In genomic region chr17:78241277-78242023, GRCh38 we compare ENCODE assay signal across 9 cellular contexts. TPM values are rescaled to one million over a fixed set of nuclear protein-coding genes. Genes with fewer than 3 reads are reported as not detected.
DNase-seq lines count a peak whose midpoint lies in the region; ATAC-seq, FAIRE-seq and TF ChIP-seq lines count a peak whose summit lies in the region.
"Had no signal": no experiment of that assay in that cellular context is flagged by ENCODE, and none has a peak within 500 bp of the region (broad histone marks: within the 10 kb centered on the region; RNA-seq: fewer than 3 reads in every experiment).

No MANE protein-coding gene starts in this region.

- H2AFZ ChIP-seq in endothelial cell of umbilical vein (ENCODE audit: low read depth, low read length): no peak overlapping the region

- no peaks in the 10 kb centered on the region for H3K9me1 ChIP-seq in endothelial cell of umbilical vein (replicated peaks; ENCODE audit: control insufficient read depth, extremely low read depth, insufficient read depth, low read length)

- no peak overlapping the region for H3K9ac ChIP-seq in endothelial cell of umbilical vein (replicated peaks; ENCODE audit: extremely low read depth, insufficient read depth, low read length)

- no peaks in the 10 kb centered on the region for H4K20me1 ChIP-seq in endothelial cell of umbilical vein (replicated peaks; ENCODE audit: control insufficient read depth, extremely low read depth, insufficient read depth, low read length)

- no peak for FAIRE-seq in endothelial cell of umbilical vein (lab: Jason Lieb, UNC)

- H3K4me3 ChIP-seq in endothelial cell of umbilical vein (replicated peaks in 1 of 3; ENCODE audit: insufficient read depth in 1 of 3, low read depth in 1 of 3, low read length in 3 of 3): no peak overlapping the region

- no peak for TF ChIP-seq POLR2A in endothelial cell of umbilical vein (IDR thresholded peaks at IDR 0.05; ENCODE audit: low read depth, low read length)

- no peak overlapping the region for H3K4me2 ChIP-seq in endothelial cell of umbilical vein (ENCODE audit: insufficient read depth, low read length)

- DNase-seq in NCI-H2029 (lab: John Stamatoyannopoulos, UW) (peak; percentile 27), NCI-H2029 treated with DMSO at 0.1 percent for 48 hours (lab: John Stamatoyannopoulos, UW) (no peak), NCI-H526 treated with DMSO at 0.1 percent for 48 hours (lab: John Stamatoyannopoulos, UW) (peak; percentile 24), endothelial cell of umbilical vein (ENCODE audit: low read depth, low spot score) (peak; percentile 19), posterior cingulate gyrus (peak in 8 of 10 donors; percentile 69 to 97 (median 79)), cerebellum (ENCODE audit: low spot score) (no peak)
- DNase-seq: stimulated activated CD4-positive, alpha-beta T cell treated with anti-CD3 and anti-CD28 coated beads, Interleukin-2, amount 100 ng/mL, for 24 hours had no signal

- no peaks in the 10 kb centered on the region for H3K27me3 ChIP-seq in endothelial cell of umbilical vein (ENCODE audit: control insufficient read depth in 2 of 2, insufficient read depth in 2 of 2, low read length in 2 of 2)

- no peak overlapping the region for H3K27ac ChIP-seq in endothelial cell of umbilical vein (ENCODE audit: insufficient read depth, low read depth, low read length)

- POLR2A ChIA-PET in endothelial cell of umbilical vein (lab: Charles Lee): no interaction called here

- intact Hi-C loops in endothelial cell of umbilical vein (cut with micrococcal nuclease) (no loop called here), posterior cingulate gyrus (cut with DNase I) (no loop called here)

- dilution Hi-C loops in endothelial cell of umbilical vein (cut with MboI; ENCODE audit: extremely low pct_ligation_motif_present, low sequenced_read_pairs): no loop called here

- no peak for TF ChIP-seq CTCF in endothelial cell of umbilical vein (IDR thresholded peaks at IDR 0.05; ENCODE audit: extremely low read depth in 1 of 2, insufficient read depth in 1 of 2, low read depth in 1 of 2, low read length in 2 of 2)

- no peaks in the 10 kb centered on the region for H3K4me1 ChIP-seq in endothelial cell of umbilical vein (ENCODE audit: control insufficient read depth, extremely low read depth, insufficient read depth, low read length)

- H3K9me3 ChIP-seq in endothelial cell of umbilical vein (replicated peaks; ENCODE audit: control insufficient read depth, insufficient read depth, low read length): no peaks in the 10 kb centered on the region

- no peak for ATAC-seq in GM21576 (IDR thresholded peaks at IDR 0.05; ENCODE audit: unreplicated experiment)
- ATAC-seq in GM18520 (IDR thresholded peaks at IDR 0.05; ENCODE audit: unreplicated experiment): no peak

- no peaks in the 10 kb centered on the region for H3K79me2 ChIP-seq in endothelial cell of umbilical vein (ENCODE audit: control insufficient read depth, insufficient read depth, low read length)

- H3K36me3 ChIP-seq in endothelial cell of umbilical vein (ENCODE audit: control insufficient read depth in 2 of 2, extremely low read depth in 1 of 2, insufficient read depth in 2 of 2, low read length in 2 of 2): no peaks in the 10 kb centered on the region

- CTCF ChIA-PET in endothelial cell of umbilical vein (lab: Charles Lee): interaction anchor here (1.4 to 1.7 kb wide), 2 partner anchors 10 to 156 kb away, joined by 4 to 5 read pairs; no protein-coding TSS in a partner anchor

- no TSS peak for BruUV-seq in endothelial cell of umbilical vein (replicated peaks; lab: Mats Ljungman, UMichigan)

TF ChIP-seq in endothelial cell of umbilical vein, 7 proteins besides CTCF, POLR2A, EP300 and RAD21:
- TF ChIP-seq MYC (IDR thresholded peaks at IDR 0.05; ENCODE audit: low read depth, low read length) (no peak), EZH2 (IDR thresholded peaks at IDR 0.05; ENCODE audit: borderline replicate concordance, low read depth, low read length, severe bottlenecking) (no peak)

RNA-seq across cellular contexts. Expression of gene TMEM235, which starts 10.0 kb away (rescaled TPM):
- 0.38 TPM in 1 of 2 replicates, not detected in the other for total RNA-seq in endothelial cell of umbilical vein
- 0.04 and 0.18 TPM in 2 replicates for polyA plus RNA-seq in endothelial cell of umbilical vein
- polyA plus RNA-seq in endothelial cell of umbilical vein (2011; cell fraction: cytosol; rRNA removed): 0.06 and 0.16 TPM in 2 replicates
- 0.11 and 0.38 TPM in 2 replicates for polyA plus RNA-seq in endothelial cell of umbilical vein (2011; cell fraction: nucleus; rRNA removed)
- not detected in 2 replicates for polyA plus RNA-seq in endothelial cell of umbilical vein (2012)
- polyA minus RNA-seq in endothelial cell of umbilical vein: not detected in 2 replicates
- polyA minus RNA-seq in endothelial cell of umbilical vein (2011; cell fraction: cytosol; rRNA and poly(A)+ RNA removed): not detected
- polyA minus RNA-seq in endothelial cell of umbilical vein (2011; cell fraction: nucleus; rRNA and poly(A)+ RNA removed): not detected in 2 replicates
- 1.6 TPM for total RNA-seq in cerebellum

RNA-seq across cellular contexts. Expression of gene BIRC5, which starts 27.4 kb away (rescaled TPM):
- total RNA-seq in endothelial cell of umbilical vein (74.6 and 85.8 TPM in 2 replicates), cerebellum (17.6 TPM)
- polyA plus RNA-seq in endothelial cell of umbilical vein: 26.3 and 32.8 TPM in 2 replicates
- polyA plus RNA-seq in endothelial cell of umbilical vein (2011; cell fraction: cytosol; rRNA removed): 32.8 and 37.5 TPM in 2 replicates
- 17.7 and 25.5 TPM in 2 replicates for polyA plus RNA-seq in endothelial cell of umbilical vein (2011; cell fraction: nucleus; rRNA removed)
- polyA plus RNA-seq in endothelial cell of umbilical vein (2012): 29.7 and 51.2 TPM in 2 replicates
- polyA minus RNA-seq in endothelial cell of umbilical vein: 25.2 and 42.4 TPM in 2 replicates
- 60.3 TPM for polyA minus RNA-seq in endothelial cell of umbilical vein (2011; cell fraction: cytosol; rRNA and poly(A)+ RNA removed)
- 10.7 and 21.0 TPM in 2 replicates for polyA minus RNA-seq in endothelial cell of umbilical vein (2011; cell fraction: nucleus; rRNA and poly(A)+ RNA removed)

RNA-seq across cellular contexts. Expression of gene AFMID, which starts 54.3 kb away (rescaled TPM):
- 33.5 and 46.3 TPM in 2 replicates for total RNA-seq in endothelial cell of umbilical vein
- polyA plus RNA-seq in endothelial cell of umbilical vein: 39.0 and 42.9 TPM in 2 replicates
- polyA plus RNA-seq in endothelial cell of umbilical vein (2011; cell fraction: cytosol; rRNA removed): 51.2 and 56.3 TPM in 2 replicates
- 41.7 and 57.7 TPM in 2 replicates for polyA plus RNA-seq in endothelial cell of umbilical vein (2011; cell fraction: nucleus; rRNA removed)
- 38.3 and 56.8 TPM in 2 replicates for polyA plus RNA-seq in endothelial cell of umbilical vein (2012)
- 41.5 and 53.4 TPM in 2 replicates for polyA minus RNA-seq in endothelial cell of umbilical vein
- polyA minus RNA-seq in endothelial cell of umbilical vein (2011; cell fraction: cytosol; rRNA and poly(A)+ RNA removed): 21.1 TPM
- polyA minus RNA-seq in endothelial cell of umbilical vein (2011; cell fraction: nucleus; rRNA and poly(A)+ RNA removed): 11.2 and 16.5 TPM in 2 replicates
- 27.6 TPM for total RNA-seq in cerebellum

RNA-seq across cellular contexts. Expression of gene TK1, which starts 54.6 kb away (rescaled TPM):
- 110 and 111 TPM in 2 replicates for total RNA-seq in endothelial cell of umbilical vein
- polyA plus RNA-seq in endothelial cell of umbilical vein: 159 and 174 TPM in 2 replicates
- polyA plus RNA-seq in endothelial cell of umbilical vein (2011; cell fraction: cytosol; rRNA removed): 132 and 151 TPM in 2 replicates
- 73.7 and 83.5 TPM in 2 replicates for polyA plus RNA-seq in endothelial cell of umbilical vein (2011; cell fraction: nucleus; rRNA removed)
- 55.8 and 72.4 TPM in 2 replicates for polyA plus RNA-seq in endothelial cell of umbilical vein (2012)
- 65.8 and 76.3 TPM in 2 replicates for polyA minus RNA-seq in endothelial cell of umbilical vein
- 114 TPM for polyA minus RNA-seq in endothelial cell of umbilical vein (2011; cell fraction: cytosol; rRNA and poly(A)+ RNA removed)
- 23.5 and 26.9 TPM in 2 replicates for polyA minus RNA-seq in endothelial cell of umbilical vein (2011; cell fraction: nucleus; rRNA and poly(A)+ RNA removed)
- total RNA-seq in cerebellum: 9.6 TPM

Comparison
In these comparisons a context has a peak if more than half of its experiments do, and no peak if none do; other contexts are left out.
1. DNase-seq: peak in NCI-H2029 (single experiment), NCI-H526 treated with DMSO at 0.1 percent for 48 hours (single experiment), endothelial cell of umbilical vein (single experiment) and posterior cingulate gyrus (8 of 10); none in NCI-H2029 treated with DMSO at 0.1 percent for 48 hours (single experiment) and cerebellum (single experiment).